In genomic region chr10:80664071-80664680, GRCh38 we compare ENCODE assay signal across 1 cellular context.
TF ChIP-seq lines count a peak whose summit lies in the region.

No MANE protein-coding gene starts in this region.

TF ChIP-seq in HepG2, 621 proteins besides CTCF, POLR2A, EP300 and RAD21 (continued from another document):
- TF ChIP-seq ZNF574 (CRISPR knock-in tag; IDR thresholded peaks at IDR 0.05): 0 out of 2 replicates have a peak, but pooled peaks have one; percentile 20
- no peak for TF ChIP-seq TGIF2 (CRISPR knock-in tag; IDR thresholded peaks at IDR 0.05)
- no peak for TF ChIP-seq TP53 (CRISPR knock-in tag; conservative IDR thresholded peaks at IDR 0.05)
- TF ChIP-seq ARID3A (IDR thresholded peaks at IDR 0.05; ENCODE audit: low read depth, low read length): no peak
- no peak for TF ChIP-seq ZNF124 (CRISPR knock-in tag; IDR thresholded peaks at IDR 0.05)
- TF ChIP-seq GABPB1 (CRISPR knock-in tag; IDR thresholded peaks at IDR 0.05): peak; percentile 53; the same call in 1 of the 2 replicates
- TF ChIP-seq EEA1 (CRISPR knock-in tag; IDR thresholded peaks at IDR 0.05; ENCODE audit: borderline replicate concordance): no peak
- no peak for TF ChIP-seq ZNF205 (CRISPR knock-in tag; IDR thresholded peaks at IDR 0.05)
- no peak for TF ChIP-seq FOSL1 (CRISPR knock-in tag; IDR thresholded peaks at IDR 0.05; ENCODE audit: borderline replicate concordance)
- TF ChIP-seq REPIN1 (CRISPR knock-in tag; IDR thresholded peaks at IDR 0.05; ENCODE audit: borderline replicate concordance, low read depth): 0 out of 2 replicates have a peak, but pooled peaks have one; percentile 22
- TF ChIP-seq KDM2A (CRISPR knock-in tag; IDR thresholded peaks at IDR 0.05; ENCODE audit: borderline replicate concordance, low read depth): peak; percentile 54; the same call in 1 of the 2 replicates
- TF ChIP-seq XRCC5 (optimal IDR thresholded peaks at IDR 0.05; ENCODE audit: low read length): peak; percentile 89
- 0 out of 2 replicates have a peak, but pooled peaks have one; percentile 25 for TF ChIP-seq BRF2 (CRISPR knock-in tag; IDR thresholded peaks at IDR 0.05)
- no peak for TF ChIP-seq SAFB2 (CRISPR knock-in tag; IDR thresholded peaks at IDR 0.05; ENCODE audit: borderline replicate concordance, low read depth)
- TF ChIP-seq ELK4 (CRISPR knock-in tag; IDR thresholded peaks at IDR 0.05; ENCODE audit: borderline replicate concordance): no peak
- TF ChIP-seq YY1 (IDR thresholded peaks at IDR 0.05; ENCODE audit: insufficient read depth, insufficient replicate concordance, low read depth, low read length): peak; percentile 47
- TF ChIP-seq ZNF687 (CRISPR knock-in tag; IDR thresholded peaks at IDR 0.05): 0 out of 2 replicates have a peak, but pooled peaks have one; percentile 13
- TF ChIP-seq STAG1 (CRISPR knock-in tag; IDR thresholded peaks at IDR 0.05): peak; percentile 78
- peak; percentile 23; the same call in 1 of the 2 replicates for TF ChIP-seq GATAD2A (CRISPR knock-in tag; IDR thresholded peaks at IDR 0.05)
- TF ChIP-seq ZNF20 (CRISPR knock-in tag; IDR thresholded peaks at IDR 0.05): no peak
- TF ChIP-seq SYNCRIP (IDR thresholded peaks at IDR 0.05; ENCODE audit: insufficient read depth, low read depth, low read length): no peak
- TF ChIP-seq ZFY (CRISPR knock-in tag; IDR thresholded peaks at IDR 0.05): no peak
TF ChIP-seq in HepG2: peak in this region for 18.
